In genomic region chr12:67414011-67414715, GRCh38 we compare ENCODE assay signal across 2 cellular contexts.
A peak's percentile ranks its signal among the peaks of the same experiment; 100 is the strongest.
TF ChIP-seq lines count a peak whose summit lies in the region.

No MANE protein-coding gene starts in this region.

TF ChIP-seq in SK-N-SH, 30 proteins besides CTCF, POLR2A, EP300 and RAD21 (continued from another document):
- no peak for TF ChIP-seq REST (IDR thresholded peaks at IDR 0.05; ENCODE audit: low read depth, low read length)
- no peak for TF ChIP-seq MEF2A (IDR thresholded peaks at IDR 0.05; ENCODE audit: borderline replicate concordance, low read depth)
- no peak for TF ChIP-seq PBX3 (IDR thresholded peaks at IDR 0.05)
- TF ChIP-seq POLR2AphosphoS5 (IDR thresholded peaks at IDR 0.05; ENCODE audit: low read depth, low read length), result no peak
- TF ChIP-seq SIN3A (IDR thresholded peaks at IDR 0.05; ENCODE audit: borderline replicate concordance, low read depth, low read length), result no peak
- 0 out of 2 replicates have a peak, but pooled peaks have one; percentile 7 for TF ChIP-seq TCF12 (IDR thresholded peaks at IDR 0.05)
- TF ChIP-seq RCOR1 (IDR thresholded peaks at IDR 0.05; ENCODE audit: low read length), result no peak
- TF ChIP-seq RXRA (IDR thresholded peaks at IDR 0.05; ENCODE audit: borderline replicate concordance, low read depth), result no peak
- TF ChIP-seq RFX5 (IDR thresholded peaks at IDR 0.05; ENCODE audit: low read length), result no peak
- TF ChIP-seq IRF3 (IDR thresholded peaks at IDR 0.05; ENCODE audit: low read depth, low read length), result no peak

TF ChIP-seq in neural cell, 6 proteins besides CTCF, POLR2A, EP300 and RAD21 (continued from another document):
- no peak for TF ChIP-seq REST (IDR thresholded peaks at IDR 0.05; ENCODE audit: borderline replicate concordance)
- no peak for TF ChIP-seq TAF1 (IDR thresholded peaks at IDR 0.05; ENCODE audit: low read depth)
